In the genomic region with DNA sequence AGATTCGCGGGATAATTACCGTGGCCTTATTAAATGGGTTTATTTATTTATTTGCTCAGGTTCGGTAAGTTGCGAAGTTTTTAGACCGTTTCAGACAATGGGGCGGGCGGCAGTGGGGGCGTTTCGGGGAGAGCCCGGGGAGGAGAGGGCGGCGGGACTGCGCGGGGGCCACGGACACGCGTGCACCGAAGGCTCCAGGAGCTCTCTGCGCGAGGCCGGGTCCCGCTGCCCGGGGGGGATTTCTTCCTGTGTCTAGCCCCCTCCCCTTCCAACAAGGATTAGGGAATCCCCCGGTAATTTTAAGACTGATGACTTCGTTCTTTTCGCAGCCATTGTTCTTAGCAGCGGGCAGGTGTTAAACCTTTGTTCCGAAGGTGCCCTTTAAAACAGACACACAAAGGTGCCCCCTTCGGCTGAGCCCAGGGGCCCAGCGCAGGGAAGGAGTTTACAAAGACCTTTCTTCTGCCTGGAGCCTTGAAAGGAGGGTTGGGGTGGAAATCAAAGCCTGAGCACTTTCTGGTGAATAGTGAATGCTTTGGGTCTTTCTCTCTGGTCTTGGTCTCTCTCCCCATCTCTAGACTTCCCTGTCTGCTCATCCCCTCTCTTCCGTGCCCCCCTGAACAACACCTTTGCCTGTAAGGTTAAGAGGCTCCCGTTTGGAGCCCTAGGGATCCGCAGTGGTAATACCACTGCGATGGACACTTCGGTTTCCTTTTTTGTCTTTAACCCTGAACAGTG, we compare ENCODE assay signal across 8 cellular contexts. TPM values are rescaled to one million over a fixed set of nuclear protein-coding genes. Genes with fewer than 3 reads are reported as not detected.
DNase-seq lines count a peak whose midpoint lies in the region; ATAC-seq, FAIRE-seq and TF ChIP-seq lines count a peak whose summit lies in the region.

No MANE protein-coding gene starts in this region.

- TF ChIP-seq RAD21 in HepG2 (CRISPR knock-in tag; IDR thresholded peaks at IDR 0.05), result no peak

- H3K36me3 ChIP-seq in PC-3 (ENCODE audit: low read depth, low read length), result peaks cover 5% of the 10 kb centered on the region; the same call in 1 of the 2 replicates
- H3K36me3 ChIP-seq in HepG2 (replicated peaks in 1 of 2; ENCODE audit: control insufficient read depth in 1 of 2, insufficient read depth in 2 of 2, low read length in 2 of 2), result no peaks in the 10 kb centered on the region

- H3K79me2 ChIP-seq in PC-3 (ENCODE audit: low read length) (peaks cover 70% of the 10 kb centered on the region), HepG2 (ENCODE audit: insufficient read depth, low read length) (no peaks in the 10 kb centered on the region)

- H3K27me3 Mint-ChIP-seq in stimulated activated naive CD8-positive, alpha-beta T cell treated with anti-CD3 and anti-CD28 coated beads, Interleukin-15, amount 100 ng/mL, for 72 hours, result peaks cover 16% of the 10 kb centered on the region

- CTCF ChIA-PET in PC-3 (lab: Charles Lee) (interaction anchor here (0.6 kb wide), 1 partner anchor 60 kb away, joined by 3 read pairs; no protein-coding TSS in a partner anchor), HepG2 (lab: Yijun Ruan, JAX; ENCODE audit: low intra/inter-chr PET ratio, low total read pairs) (no interaction called here)

- POLR2A ChIA-PET in PC-3 (lab: Charles Lee; ENCODE audit: unreplicated experiment), result interaction anchor here (0.5 to 0.6 kb wide), 3 partner anchors 138 to 890 kb away, joined by 3 to 11 read pairs (median 6); no protein-coding TSS in a partner anchor
- POLR2A ChIA-PET in HepG2 (lab: Yijun Ruan, JAX), result no interaction called here

- TF ChIP-seq EP300 in HepG2 (IDR thresholded peaks at IDR 0.05; ENCODE audit: low read depth in 2 of 2, low read length in 2 of 2) (no peak), HepG2 (CRISPR knock-in tag; IDR thresholded peaks at IDR 0.05; ENCODE audit: borderline replicate concordance) (no peak)

- no peak for FAIRE-seq in HepG2 (lab: Jason Lieb, UNC)
- no peak for FAIRE-seq in H54 (lab: Jason Lieb, UNC)

- peak overlapping the region in 1 of 2 donors; percentile 60 for H3K27ac Mint-ChIP-seq in stimulated activated naive CD8-positive, alpha-beta T cell treated with anti-CD3 and anti-CD28 coated beads, Interleukin-15, amount 100 ng/mL, for 72 hours

- intact Hi-C loops in PC-3 (cut with micrococcal nuclease) (loop anchor here (1.0 to 5.0 kb wide), 4 partner anchors 112 to 287 kb away; no protein-coding TSS in a partner anchor), HepG2 (cut with micrococcal nuclease; ENCODE audit: unreplicated experiment) (loop anchor here (5.0 kb wide), 1 partner anchor 288 kb away; no protein-coding TSS in a partner anchor)

- H3F3A ChIP-seq in PC-3 (ENCODE audit: low read length, unreplicated experiment), result peaks cover 10% of the 10 kb centered on the region

- BruUV-seq in PC-3 (replicated peaks; lab: Mats Ljungman, UMichigan) (no TSS peak), HepG2 (replicated peaks; lab: Mats Ljungman, UMichigan) (no TSS peak)

- ATAC-seq in PC-3, result no peak
- ATAC-seq in HepG2, result no peak
- ATAC-seq in stimulated activated naive CD8-positive, alpha-beta T cell treated with anti-CD3 and anti-CD28 coated beads, Interleukin-15, amount 100 ng/mL, for 72 hours, result no peak
- ATAC-seq in GM19023 (IDR thresholded peaks at IDR 0.05; ENCODE audit: unreplicated experiment), result no peak
- ATAC-seq in left lobe of liver, result no peak

- peak; percentile 19 for DNase-seq in Daoy (ENCODE audit: low read depth)
- peak; percentile 33 for DNase-seq in PC-3
- no peak for DNase-seq in astrocyte of the spinal cord (ENCODE audit: low read depth, low spot score)
- no peak for DNase-seq in HepG2 (ENCODE audit: low spot score)
- DNase-seq in stimulated activated naive CD8-positive, alpha-beta T cell treated with anti-CD3 and anti-CD28 coated beads, Interleukin-15, amount 100 ng/mL, for 72 hours, result peak in 1 of 2 donors; percentile 15
- no peak for DNase-seq in left lobe of liver (ENCODE audit: low spot score)
- no peak for DNase-seq in H54 (ENCODE audit: insufficient read length, low spot score)

- H3K4me1 ChIP-seq in PC-3 (ENCODE audit: insufficient read depth, low read length) (peaks cover 46% of the 10 kb centered on the region), HepG2 (ENCODE audit: insufficient read depth, low read length) (peaks cover 25% of the 10 kb centered on the region)

- no peaks in the 10 kb centered on the region for H3K9me3 Mint-ChIP-seq in stimulated activated naive CD8-positive, alpha-beta T cell treated with anti-CD3 and anti-CD28 coated beads, Interleukin-15, amount 100 ng/mL, for 72 hours

- no peaks in the 10 kb centered on the region for H3K9me2 ChIP-seq in PC-3 (replicated peaks; ENCODE audit: low read length)

- H3K4me3 ChIP-seq in PC-3 (ENCODE audit: low read length), result peak overlapping the region; percentile 95
- peak overlapping the region; percentile 96 for H3K4me3 ChIP-seq in astrocyte of the spinal cord (ENCODE audit: low read depth, low read length)
- peak overlapping the region in 1 of 3 experiments; percentile 67; a peak in 1 of 6 replicates for H3K4me3 ChIP-seq in HepG2 (replicated peaks in 1 of 3; ENCODE audit: insufficient read depth in 1 of 3, low read depth in 2 of 3, low read length in 3 of 3)

- H2AFZ ChIP-seq in PC-3 (ENCODE audit: low read length) (peak overlapping the region; percentile 56), HepG2 (ENCODE audit: low read length) (no peak overlapping the region)

- peak overlapping the region; percentile 83 for H3K4me2 ChIP-seq in PC-3 (ENCODE audit: low read length)
- peak overlapping the region; percentile 79 for H3K4me2 ChIP-seq in HepG2 (ENCODE audit: low read depth, low read length)

- in situ Hi-C loops in astrocyte of the spinal cord (cut with HindIII; ENCODE audit: low sequenced_read_pairs) (loop anchor here (25.0 kb wide), 1 partner anchor 407 kb away; no protein-coding TSS in a partner anchor), HepG2 (cut with HindIII; ENCODE audit: extremely low pct_ligation_motif_present, low pct_unique_long_range_greater_than_20kb) (loop anchor here (5.0 kb wide), 1 partner anchor 887 kb away; no protein-coding TSS in a partner anchor)

- peaks cover 56% of the 10 kb centered on the region for H3K4me1 Mint-ChIP-seq in stimulated activated naive CD8-positive, alpha-beta T cell treated with anti-CD3 and anti-CD28 coated beads, Interleukin-15, amount 100 ng/mL, for 72 hours

- H4K20me1 ChIP-seq in PC-3 (ENCODE audit: low read length) (peaks cover 44% of the 10 kb centered on the region), HepG2 (ENCODE audit: insufficient read depth, low read length) (no peaks in the 10 kb centered on the region)

- no peak for TF ChIP-seq POLR2A in HepG2 (IDR thresholded peaks at IDR 0.05; ENCODE audit: insufficient read depth in 1 of 2, low read depth in 2 of 2, low read length in 2 of 2)
- no peak for TF ChIP-seq POLR2A in H54 (IDR thresholded peaks at IDR 0.05; ENCODE audit: low read depth, low read length)

- peak overlapping the region; percentile 92 to 100 for H3K4me3 Mint-ChIP-seq in stimulated activated naive CD8-positive, alpha-beta T cell treated with anti-CD3 and anti-CD28 coated beads, Interleukin-15, amount 100 ng/mL, for 72 hours

- H3K9me3 ChIP-seq in PC-3 (ENCODE audit: low read length) (no peaks in the 10 kb centered on the region), HepG2 (ENCODE audit: low read length) (no peaks in the 10 kb centered on the region)

- H3K27me3 ChIP-seq in PC-3 (ENCODE audit: low read length) (no peaks in the 10 kb centered on the region), HepG2 (ENCODE audit: control insufficient read depth in 1 of 2, insufficient read depth in 2 of 2, low read length in 2 of 2) (peaks cover 6 to 45% of the 10 kb centered on the region in 2 experiments)

- H3K9ac ChIP-seq in PC-3 (ENCODE audit: low read length) (peak overlapping the region; percentile 94), HepG2 (ENCODE audit: insufficient read depth, low read depth, low read length) (no peak overlapping the region)

- TF ChIP-seq CTCF in PC-3 (conservative IDR thresholded peaks at IDR 0.05; ENCODE audit: low read depth, low read length) (no peak), astrocyte of the spinal cord (IDR thresholded peaks at IDR 0.05; ENCODE audit: low read depth, low read length) (no peak), HepG2 (CRISPR knock-in tag; IDR thresholded peaks at IDR 0.05) (no peak)

- H3K27ac ChIP-seq in PC-3 (ENCODE audit: low read length) (peak overlapping the region; percentile 77), HepG2 (ENCODE audit: extremely low read length, insufficient read depth, low read length) (no peak overlapping the region)

- 10% methylated on average over 24 of the region's 36 CpGs for WGBS in HepG2 (ENCODE audit: low lambda C conversion rate)

RNA-seq across cellular contexts. Expression of a gene that starts 2.1 kb away (rescaled TPM):
- total RNA-seq in Daoy (2014; rRNA removed; shearing (Covaris generic)), result 17.4 and 19.0 TPM in 2 replicates
- total RNA-seq in PC-3 (2014; rRNA removed) (35.2 and 51.8 TPM in 2 replicates), HepG2 (2016; rRNA removed; fragmentation: Illumina TruSeq; extraction: Trizol) (1.3 and 2.3 TPM in 2 replicates), left lobe of liver (13.8 TPM)
- total RNA-seq in HepG2 (2016; cell fraction: cytosol; rRNA removed; fragmentation: Illumina TruSeq; extraction: Trizol; ENCODE audit: low read depth), result 0.26 and 0.61 TPM in 2 replicates
- 1.2 and 1.3 TPM in 2 replicates for total RNA-seq in HepG2 (2016; cell fraction: insoluble cytoplasmic fraction; rRNA removed; fragmentation: Illumina TruSeq; extraction: Trizol)
- total RNA-seq in HepG2 (2016; cell fraction: membrane; rRNA removed; fragmentation: Illumina TruSeq; extraction: Trizol), result 0.77 and 1.2 TPM in 2 replicates
- 1.6 and 3.2 TPM in 2 replicates for total RNA-seq in HepG2 (2016; cell fraction: nucleus; rRNA removed; fragmentation: Illumina TruSeq; extraction: Trizol)
- 0.68 and 1.1 TPM in 2 replicates for polyA plus RNA-seq in HepG2 (2011; rRNA removed)
- polyA plus RNA-seq in HepG2 (2011; cell fraction: cytosol; rRNA removed), result 0.67 and 0.88 TPM in 2 replicates
- 3.9 and 4.0 TPM in 2 replicates for polyA plus RNA-seq in HepG2 (2011; cell fraction: nucleus; rRNA removed)
- polyA plus RNA-seq in HepG2 (2012), result 1.4 and 2.5 TPM in 2 replicates
- polyA plus RNA-seq in HepG2 (2016; cell fraction: cytosol; fragmentation: Illumina TruSeq; extraction: Trizol; ENCODE audit: low read depth), result 0.32 and 0.33 TPM in 2 replicates
- polyA plus RNA-seq in HepG2 (2016; cell fraction: insoluble cytoplasmic fraction; fragmentation: Illumina TruSeq; extraction: Trizol; ENCODE audit: low read depth), result 1.0 and 1.4 TPM in 2 replicates
- 1.3 TPM in 2 replicates for polyA plus RNA-seq in HepG2 (2016; cell fraction: membrane; fragmentation: Illumina TruSeq; extraction: Trizol; ENCODE audit: low read depth)
- polyA plus RNA-seq in HepG2 (2016; cell fraction: nucleus; fragmentation: Illumina TruSeq; extraction: Trizol; ENCODE audit: insufficient read depth, low read depth), result 4.2 and 4.5 TPM in 2 replicates
- 1.1 TPM in 1 of 2 replicates, not detected in the other for polyA minus RNA-seq in HepG2 (2011; rRNA and poly(A)+ RNA removed; ENCODE audit: low replicate concordance)
- 0.49 and 0.62 TPM in 2 replicates for polyA minus RNA-seq in HepG2 (2011; cell fraction: cytosol; rRNA and poly(A)+ RNA removed)
- polyA minus RNA-seq in HepG2 (2011; cell fraction: nucleus; rRNA and poly(A)+ RNA removed), result 3.2 and 4.1 TPM in 2 replicates

Comparison
In these comparisons a context has a peak if more than half of its experiments do, and no peak if none do; other contexts are left out.
1. DNase-seq: peak in Daoy (single experiment) and PC-3 (single experiment); none in astrocyte of the spinal cord (single experiment), HepG2 (single experiment), left lobe of liver (single experiment) and H54 (single experiment).